In genomic region chrX:133937022-133937421, GRCh38 we compare ENCODE assay signal across 26 cellular contexts. TPM values are rescaled to one million over a fixed set of nuclear protein-coding genes. Genes with fewer than 3 reads are reported as not detected.
A peak's percentile ranks its signal among the peaks of the same experiment; 100 is the strongest.
DNase-seq lines count a peak whose midpoint lies in the region; FAIRE-seq and TF ChIP-seq lines count a peak whose summit lies in the region.
"Had no signal": no experiment of that assay in that cellular context is flagged by ENCODE, and none has a peak within 500 bp of the region (broad histone marks: within the 10 kb centered on the region; RNA-seq: fewer than 3 reads in every experiment).

No MANE protein-coding gene starts in this region.

- H2AFZ ChIP-seq in H9 (ENCODE audit: low read length) (no peak overlapping the region), astrocyte (ENCODE audit: low read depth, low read length) (no peak overlapping the region)

- H2BK20ac ChIP-seq in H9 (ENCODE audit: low read depth, low read length, poor library complexity, severe bottlenecking): no peak overlapping the region

- H3K9ac ChIP-seq in H9 (ENCODE audit: extremely low read depth, insufficient read length, low read length): no peak overlapping the region
- no peak overlapping the region for H3K9ac ChIP-seq in astrocyte (ENCODE audit: low read length)
- H3K9ac ChIP-seq: BLaER1 had no signal

- H3K18ac ChIP-seq in H9 (ENCODE audit: insufficient read length, low read depth, low read length): no peak overlapping the region

- H3K27me3 Mint-ChIP-seq in H9 (ENCODE audit: low read depth) (no peaks in the 10 kb centered on the region), astrocyte (ENCODE audit: low read depth, unreplicated experiment) (no peaks in the 10 kb centered on the region), progenitor cell of endocrine pancreas (no peaks in the 10 kb centered on the region), nephron progenitor cell (ENCODE audit: low read depth, poor library complexity) (no peaks in the 10 kb centered on the region)
- H3K27me3 Mint-ChIP-seq: CD4-positive, alpha-beta memory T cell had no signal

- no peaks in the 10 kb centered on the region for H3K23me2 ChIP-seq in H9 (ENCODE audit: insufficient read length, low read depth, low read length, poor library complexity, severe bottlenecking)

- H2AK5ac ChIP-seq in H9 (ENCODE audit: insufficient read length, low read length): no peak overlapping the region

- H3K14ac ChIP-seq in H9 (ENCODE audit: insufficient read depth, low read length): no peak overlapping the region

- H3K9me3 ChIP-seq in H9 (ENCODE audit: control insufficient read depth, low read depth, low read length): no peaks in the 10 kb centered on the region
- H3K9me3 ChIP-seq in astrocyte (ENCODE audit: insufficient read depth, low read depth, low read length): no peaks in the 10 kb centered on the region
- H3K9me3 ChIP-seq: BE2C, BLaER1 had no signal

- H3K4me1 Mint-ChIP-seq in H9: peaks cover 13 to 27% of the 10 kb centered on the region in 2 experiments
- H3K4me1 Mint-ChIP-seq in astrocyte (ENCODE audit: low read depth, unreplicated experiment): peaks cover 3% of the 10 kb centered on the region
- peaks cover 28% of the 10 kb centered on the region for H3K4me1 Mint-ChIP-seq in progenitor cell of endocrine pancreas (ENCODE audit: low read depth)
- peaks cover 70% of the 10 kb centered on the region for H3K4me1 Mint-ChIP-seq in nephron progenitor cell
- H3K4me1 Mint-ChIP-seq: CD14-positive monocyte; CD4-positive, alpha-beta memory T cell; CD4-positive, CD25-positive, alpha-beta regulatory T cell; CD8-positive, alpha-beta memory T cell had no signal

- H3K27ac Mint-ChIP-seq in H9 (peak overlapping the region in 2 of 3 experiments; percentile 19 to 28; a peak in 2 of 7 replicates), astrocyte (ENCODE audit: unreplicated experiment) (no peak overlapping the region), progenitor cell of endocrine pancreas (peak overlapping the region; percentile 16), nephron progenitor cell (no peak overlapping the region)
- H3K27ac Mint-ChIP-seq: CD14-positive monocyte; CD4-positive, alpha-beta memory T cell; CD4-positive, CD25-positive, alpha-beta regulatory T cell; CD8-positive, alpha-beta memory T cell had no signal

- no peaks in the 10 kb centered on the region for H4K20me1 ChIP-seq in H9 (ENCODE audit: control insufficient read depth, insufficient read depth, insufficient read length)
- no peaks in the 10 kb centered on the region for H4K20me1 ChIP-seq in astrocyte (ENCODE audit: insufficient read depth, low read length)
- H4K20me1 ChIP-seq: BLaER1 had no signal

- no peak overlapping the region for H4K91ac ChIP-seq in H9 (ENCODE audit: insufficient read length, low read depth, low read length)

- no peak overlapping the region for H2BK120ac ChIP-seq in H9 (ENCODE audit: low read depth, low read length, poor library complexity, severe bottlenecking)

- H3T11ph ChIP-seq in H9 (ENCODE audit: low read length): no peak overlapping the region

- 0 out of 5 replicates have a peak, but pooled peaks cover 0 to 3% of the 10 kb centered on the region in 2 experiments for H3K9me3 Mint-ChIP-seq in H9
- no peaks in the 10 kb centered on the region for H3K9me3 Mint-ChIP-seq in astrocyte (ENCODE audit: unreplicated experiment)
- H3K9me3 Mint-ChIP-seq in progenitor cell of endocrine pancreas (ENCODE audit: low read depth): no peaks in the 10 kb centered on the region
- H3K9me3 Mint-ChIP-seq in nephron progenitor cell: no peaks in the 10 kb centered on the region
- H3K9me3 Mint-ChIP-seq: CD4-positive, alpha-beta memory T cell; CD4-positive, CD25-positive, alpha-beta regulatory T cell; CD8-positive, alpha-beta memory T cell had no signal

- peak; percentile 55 for FAIRE-seq in astrocyte (lab: Jason Lieb, UNC)
- FAIRE-seq: A204.1, GM12878, GM12892, GM18507 had no signal

- H3K56ac ChIP-seq in H9 (ENCODE audit: insufficient read length, low read depth, low read length): no peak overlapping the region

- no peak overlapping the region for H4K5ac ChIP-seq in H9 (ENCODE audit: insufficient read length, low read depth, low read length)

- H3K36me3 Mint-ChIP-seq in H9 (ENCODE audit: insufficient read depth in 1 of 3, low read depth in 3 of 3) (peaks cover 0 to 2% (median 0%) of the 10 kb centered on the region in 3 experiments; a peak in 1 of 7 replicates), astrocyte (ENCODE audit: low read depth, unreplicated experiment) (no peaks in the 10 kb centered on the region), progenitor cell of endocrine pancreas (ENCODE audit: insufficient read depth) (no peaks in the 10 kb centered on the region), nephron progenitor cell (ENCODE audit: low read depth) (no peaks in the 10 kb centered on the region)
- H3K36me3 Mint-ChIP-seq: CD14-positive monocyte; CD4-positive, alpha-beta memory T cell; CD4-positive, CD25-positive, alpha-beta regulatory T cell; CD8-positive, alpha-beta memory T cell had no signal

- H2BK15ac ChIP-seq in H9 (ENCODE audit: low read depth, low read length): no peak overlapping the region

- H3K79me2 ChIP-seq in H9 (ENCODE audit: insufficient read depth, low read length) (no peaks in the 10 kb centered on the region), astrocyte (ENCODE audit: insufficient read depth, low read length) (no peaks in the 10 kb centered on the region)

- no peak overlapping the region for H2BK5ac ChIP-seq in H9 (ENCODE audit: insufficient read length, low read length)

- H3K4me3 ChIP-seq in astrocyte (ENCODE audit: insufficient read depth, low read depth, low read length): no peak overlapping the region
- H3K4me3 ChIP-seq: BLaER1, GM12878 had no signal

- DNase-seq in H9 (no peak), astrocyte (ENCODE audit: low read depth) (no peak), progenitor cell of endocrine pancreas (ENCODE audit: low spot score, unreplicated experiment) (no peak), NCI-H526 (lab: John Stamatoyannopoulos, UW) (no peak), nephron progenitor cell (no peak)
- DNase-seq: 8988T; ACHN; BE2C; C1 segment of cervical spinal cord; CD4-positive, alpha-beta memory T cell; CD4-positive, CD25-positive, alpha-beta regulatory T cell; CD8-positive, alpha-beta memory T cell; COR-L47; DMS 273 treated with DMSO at 0.1 percent for 48 hours; DMS153; DMS53; DMS79; DND-41; EL; GDM1 had no signal

- H3K27ac ChIP-seq in H9 (ENCODE audit: insufficient read length, low read depth, low read length) (no peak overlapping the region), astrocyte (ENCODE audit: low read depth, low read length) (no peak overlapping the region)
- H3K27ac ChIP-seq: BLaER1 had no signal

- no peak overlapping the region for H3K23ac ChIP-seq in H9 (ENCODE audit: insufficient read length, low read depth, low read length)

- no CpG with 5 or more reads among the region's 3 CpGs for WGBS in H9 (ENCODE audit: extremely low coverage, insufficient read length, low lambda C conversion rate)

- H3K4me2 ChIP-seq in H9 (ENCODE audit: insufficient read depth, insufficient read length, low read length) (no peak overlapping the region), astrocyte (ENCODE audit: low read length) (no peak overlapping the region)
- H3K4me2 ChIP-seq: BLaER1 had no signal

- H3K4me3 Mint-ChIP-seq in H9: no peak overlapping the region
- no peak overlapping the region for H3K4me3 Mint-ChIP-seq in astrocyte (ENCODE audit: unreplicated experiment)
- H3K4me3 Mint-ChIP-seq in progenitor cell of endocrine pancreas (ENCODE audit: low read depth): no peak overlapping the region
- H3K4me3 Mint-ChIP-seq in nephron progenitor cell: no peak overlapping the region
- H3K4me3 Mint-ChIP-seq: CD14-positive monocyte; CD4-positive, alpha-beta memory T cell; CD4-positive, CD25-positive, alpha-beta regulatory T cell; CD8-positive, alpha-beta memory T cell had no signal

- no peak overlapping the region for H3K4ac ChIP-seq in H9 (ENCODE audit: low read depth, low read length)

- H3K79me1 ChIP-seq in H9 (ENCODE audit: insufficient read depth, low read depth, low read length, poor library complexity, severe bottlenecking): no peaks in the 10 kb centered on the region

- TF ChIP-seq CTCF in H9 (conservative IDR thresholded peaks at IDR 0.05): no peak
- no peak for TF ChIP-seq CTCF in astrocyte (IDR thresholded peaks at IDR 0.05; ENCODE audit: insufficient read depth, low read depth, low read length)
- no peak for TF ChIP-seq CTCF in progenitor cell of endocrine pancreas (IDR thresholded peaks at IDR 0.05; ENCODE audit: unreplicated experiment)
- TF ChIP-seq CTCF in nephron progenitor cell (IDR thresholded peaks at IDR 0.05): no peak

- H3K27me3 ChIP-seq in H9 (ENCODE audit: insufficient read depth, low read length) (no peaks in the 10 kb centered on the region), astrocyte (ENCODE audit: insufficient read depth, low read length) (no peaks in the 10 kb centered on the region)
- H3K27me3 ChIP-seq: BE2C had no signal

- no peak overlapping the region for H4K8ac ChIP-seq in H9 (replicated peaks; ENCODE audit: insufficient read length, low read depth, low read length)

- H2BK12ac ChIP-seq in H9 (ENCODE audit: insufficient read length, low read depth, low read length): no peak overlapping the region

- no peaks in the 10 kb centered on the region for H3K36me3 ChIP-seq in astrocyte (ENCODE audit: insufficient read depth, low read length)
- H3K36me3 ChIP-seq: BE2C, BLaER1 had no signal

- no peaks in the 10 kb centered on the region for H3K4me1 ChIP-seq in H9 (ENCODE audit: insufficient read depth, low read length)
- no peaks in the 10 kb centered on the region for H3K4me1 ChIP-seq in astrocyte (ENCODE audit: insufficient read depth, low read length)
- H3K4me1 ChIP-seq: BE2C, BLaER1 had no signal

RNA-seq across cellular contexts. Expression of gene GPC3, which starts 48.4 kb away (rescaled TPM):
- total RNA-seq in H9 (2021): 106 and 108 TPM in 2 replicates
- total RNA-seq in astrocyte: 2.7 and 8.2 TPM in 2 replicates
- 197 and 259 TPM in 2 replicates for total RNA-seq in progenitor cell of endocrine pancreas
- total RNA-seq: CD8-positive, alpha-beta memory T cell had no signal

Comparison
In these comparisons a context has a peak if more than half of its experiments do, and no peak if none do; other contexts are left out.
1. H3K27ac Mint-ChIP-seq: peak in H9 (2 of 3) and progenitor cell of endocrine pancreas (single experiment); none in astrocyte (single experiment) and nephron progenitor cell (single experiment).
2. RNA of gene GPC3, which starts 48.4 kb away (total RNA-seq): 197 to 259 TPM in progenitor cell of endocrine pancreas and 106 to 108 TPM in H9; 2.7 to 8.2 TPM in astrocyte; every median in the first group is over 10 times any median in the second.